In the genomic region with DNA sequence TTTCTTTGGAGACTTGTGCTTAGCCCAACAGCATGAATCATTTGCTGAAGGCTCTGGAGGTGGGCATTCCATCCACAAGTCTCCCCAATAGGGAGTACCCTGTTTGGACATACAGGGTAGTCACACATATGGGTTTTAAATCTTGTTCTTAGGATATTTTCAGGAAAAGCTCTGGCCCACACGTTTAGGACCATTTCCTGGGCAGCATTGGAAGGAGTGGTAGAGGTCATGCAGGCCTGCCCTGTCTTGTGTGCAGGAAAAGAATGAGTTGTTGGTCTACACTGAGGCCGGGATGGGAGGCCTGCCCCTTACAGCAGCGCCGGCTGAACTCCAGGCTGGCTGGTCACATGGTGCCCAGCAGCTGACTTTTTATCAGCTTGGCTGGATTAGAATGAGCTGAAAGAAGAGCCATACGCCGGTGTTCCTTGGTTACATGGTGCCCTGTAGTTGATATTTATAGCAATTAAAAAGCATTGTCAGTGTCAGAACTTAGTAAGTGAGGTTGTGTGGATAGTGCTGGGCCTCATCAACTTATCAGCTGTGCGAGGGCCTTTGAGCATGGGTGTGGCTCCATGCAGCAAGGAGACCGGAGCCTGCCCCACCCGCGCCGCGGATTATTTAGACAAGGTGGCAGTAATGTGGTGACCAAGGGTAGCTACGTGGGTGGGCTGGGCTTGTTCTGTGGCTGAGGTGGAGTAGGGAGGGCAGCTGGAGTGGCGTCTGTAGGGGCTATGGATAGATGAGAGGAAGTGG, we compare ENCODE assay signal across 10 cellular contexts. TPM values are rescaled to one million over a fixed set of nuclear protein-coding genes. Genes with fewer than 3 reads are reported as not detected.
DNase-seq lines count a peak whose midpoint lies in the region; ATAC-seq, FAIRE-seq and TF ChIP-seq lines count a peak whose summit lies in the region.
"Had no signal": no experiment of that assay in that cellular context is flagged by ENCODE, and none has a peak within 500 bp of the region (broad histone marks: within the 10 kb centered on the region; RNA-seq: fewer than 3 reads in every experiment).

No MANE protein-coding gene starts in this region.

- H3K36me3 ChIP-seq in IMR-90 (ENCODE audit: control insufficient read depth, insufficient read depth, low read length) = peaks cover 1% of the 10 kb centered on the region; the same call in 1 of the 2 replicates
- H3K36me3 ChIP-seq in small intestine (ENCODE audit: control insufficient read depth in 2 of 2, insufficient read depth in 2 of 2, low read length in 2 of 2) = no peaks in the 10 kb centered on the region

- H3K9me3 ChIP-seq in IMR-90 (ENCODE audit: control insufficient read depth, insufficient read depth, low read length) (no peaks in the 10 kb centered on the region), small intestine (ENCODE audit: control insufficient read depth, low read depth) (no peaks in the 10 kb centered on the region)

- ATAC-seq in IMR-90 (ENCODE audit: low read depth) (no peak), HG03457 (IDR thresholded peaks at IDR 0.05; ENCODE audit: unreplicated experiment) (no peak)
- ATAC-seq: activated CD4-positive, CD25-positive, alpha-beta regulatory T cell treated with anti-CD3 and anti-CD28 coated beads, Interleukin-2, amount 50 U/mL, for 24 hours had no signal

- no peak for TF ChIP-seq RAD21 in IMR-90 (IDR thresholded peaks at IDR 0.05; ENCODE audit: low read length)

- no TSS peak for BruUV-seq in IMR-90 (replicated peaks; lab: Mats Ljungman, UMichigan)

- H4K5ac ChIP-seq in IMR-90 (ENCODE audit: low read depth, low read length) = no peak overlapping the region; the same call in 1 of the 2 replicates

- H2AFZ ChIP-seq in IMR-90 (replicated peaks; ENCODE audit: low read length, poor library complexity) = no peak overlapping the region

- no peak for FAIRE-seq in small intestine (lab: Jason Lieb, UNC)
- FAIRE-seq: HTR-8/SVneo had no signal

- peaks cover 45% of the 10 kb centered on the region for H3K4me1 ChIP-seq in IMR-90 (ENCODE audit: control insufficient read depth, insufficient read depth, low read length)
- peaks cover 28 to 33% of the 10 kb centered on the region in 2 donors for H3K4me1 ChIP-seq in small intestine (ENCODE audit: control insufficient read depth in 2 of 2, insufficient read depth in 1 of 2, low read depth in 1 of 2, low read length in 1 of 2)

- no peak overlapping the region for H3K56ac ChIP-seq in IMR-90 (ENCODE audit: extremely low read depth, insufficient read depth, low read length)

- H2BK5ac ChIP-seq in IMR-90 (ENCODE audit: low read depth, low read length, poor library complexity, severe bottlenecking) = no peak overlapping the region

- no peaks in the 10 kb centered on the region for H3K9me3 Mint-ChIP-seq in activated CD4-positive, alpha-beta memory T cell treated with anti-CD3 and anti-CD28 coated beads, Interleukin-2, amount 10 ng/mL, durations not matched to agents 7 days and 5 days

- H3K4ac ChIP-seq in IMR-90 (ENCODE audit: low read depth, low read length) = no peak overlapping the region

- no peak for TF ChIP-seq CTCF in IMR-90 (conservative IDR thresholded peaks at IDR 0.05; ENCODE audit: low read depth, low read length)

- peaks cover 17 to 77% of the 10 kb centered on the region in 2 experiments; a peak in 3 of 4 replicates for H3K79me1 ChIP-seq in IMR-90 (ENCODE audit: low read depth in 1 of 2, low read length in 2 of 2)

- H3K27me3 Mint-ChIP-seq in activated CD4-positive, alpha-beta memory T cell treated with anti-CD3 and anti-CD28 coated beads, Interleukin-2, amount 10 ng/mL, durations not matched to agents 7 days and 5 days = no peaks in the 10 kb centered on the region

- H3K23ac ChIP-seq in IMR-90 (ENCODE audit: low read depth, low read length) = no peak overlapping the region

- dilution Hi-C loops in IMR-90 (cut with HindIII; ENCODE audit: low sequenced_read_pairs, unreplicated experiment) = no loop called here

- H3K27ac Mint-ChIP-seq in activated CD4-positive, alpha-beta memory T cell treated with anti-CD3 and anti-CD28 coated beads, Interleukin-2, amount 10 ng/mL, durations not matched to agents 7 days and 5 days = peak overlapping the region; percentile 100

- in situ Hi-C loops in IMR-90 (cut with MboI; ENCODE audit: low sequenced_read_pairs) = no loop called here

- no peak overlapping the region; the same call in 1 of the 2 replicates for H3K27ac ChIP-seq in IMR-90 (ENCODE audit: insufficient read depth, low read length)
- H3K27ac ChIP-seq in small intestine (ENCODE audit: low read depth in 1 of 2, low read length in 1 of 2) = peak overlapping the region; percentile 91 to 98

- H2BK15ac ChIP-seq in IMR-90 (ENCODE audit: low read depth, low read length) = peak overlapping the region; percentile 27; the same call in 1 of the 3 replicates

- CTCF ChIA-PET in IMR-90 (lab: Yijun Ruan, JAX) = interaction anchor here (1.3 kb wide), 1 partner anchor 157 kb away, joined by 4 read pairs; no protein-coding TSS in a partner anchor
- CTCF ChIA-PET in activated CD4-positive, alpha-beta memory T cell treated with anti-CD3 and anti-CD28 coated beads, Interleukin-2, amount 10 ng/mL, durations not matched to agents 7 days and 5 days (lab: Charles Lee) = interaction anchor here (1.1 to 3.3 kb wide), 5 partner anchors 11 to 222 kb away, joined by 3 to 13 read pairs (median 4); partner anchors contain the start of gene OGDH

- intact Hi-C loops in IMR-90 (cut with micrococcal nuclease) = no loop called here
- intact Hi-C loops in cardiac septum (cut with DNase I) = loop anchor here (2.0 kb wide), 1 partner anchor 16 kb away; no protein-coding TSS in a partner anchor

- H3K36me3 Mint-ChIP-seq in activated CD4-positive, alpha-beta memory T cell treated with anti-CD3 and anti-CD28 coated beads, Interleukin-2, amount 10 ng/mL, durations not matched to agents 7 days and 5 days (ENCODE audit: low read depth) = peaks cover 53% of the 10 kb centered on the region

- peak overlapping the region; percentile 9 for H3K4me3 Mint-ChIP-seq in activated CD4-positive, alpha-beta memory T cell treated with anti-CD3 and anti-CD28 coated beads, Interleukin-2, amount 10 ng/mL, durations not matched to agents 7 days and 5 days

- no peak for TF ChIP-seq POLR2A in IMR-90 (IDR thresholded peaks at IDR 0.05; ENCODE audit: low read depth, low read length)

- H3K27me3 ChIP-seq in IMR-90 (ENCODE audit: control insufficient read depth, insufficient read depth, low read length) (no peaks in the 10 kb centered on the region), small intestine (ENCODE audit: control insufficient read depth in 2 of 2, insufficient read depth in 2 of 2, low read length in 2 of 2) (no peaks in the 10 kb centered on the region)

- no peak overlapping the region for H2BK20ac ChIP-seq in IMR-90 (ENCODE audit: low read depth, low read length)

- WGBS in IMR-90 (ENCODE audit: extremely low coverage in 2 of 2, insufficient read length in 1 of 2), 2 experiments = 78% methylated on average over 5 of the region's 14 CpGs; no CpG with 5 or more reads in 1 of the 2 experiments
- 15 to 46% (median 20%) methylated on average over 14 of the region's 14 CpGs for WGBS in small intestine, 3 donors

- peak overlapping the region; percentile 22; the same call in 1 of the 2 replicates for H2AK5ac ChIP-seq in IMR-90 (ENCODE audit: low read depth, low read length)

- POLR2A ChIA-PET in IMR-90 (lab: Charles Lee; ENCODE audit: unreplicated experiment) = no interaction called here
- POLR2A ChIA-PET in activated CD4-positive, alpha-beta memory T cell treated with anti-CD3 and anti-CD28 coated beads, Interleukin-2, amount 10 ng/mL, durations not matched to agents 7 days and 5 days (lab: Charles Lee) = interaction anchor here (0.8 to 20.3 kb wide), 11 partner anchors 19 to 344 kb away, joined by 3 to 1257 read pairs (median 20); partner anchors contain the start of genes DDX56, H2AZ2, MYO1G and OGDH

- no peak overlapping the region for H3K9ac ChIP-seq in IMR-90 (ENCODE audit: low read depth, low read length)

- no peak for DNase-seq in IMR-90
- DNase-seq in activated CD4-positive, alpha-beta memory T cell treated with anti-CD3 and anti-CD28 coated beads, Interleukin-2, amount 10 ng/mL, durations not matched to agents 7 days and 5 days = peak; percentile 59
- DNase-seq in cardiac septum (ENCODE audit: low spot score) = peak; percentile 78
- peak; percentile 97 for DNase-seq in small intestine
- DNase-seq in NCI-H524 (lab: John Stamatoyannopoulos, UW) = no peak
- no peak for DNase-seq in SIG-M5 treated with dmso at 0.1 percent for 504 hours (lab: John Stamatoyannopoulos, UW; ENCODE audit: unreplicated experiment)
- DNase-seq in stimulated activated CD4-positive, alpha-beta T cell treated with anti-CD3 and anti-CD28 coated beads, Interleukin-12 subunit alpha, Interleukin-12 subunit beta, amount 100 ng/mL, for 4 hours = no peak

- 0 out of 4 replicates have a peak overlapping the region, but pooled peaks of 1 of the 2 experiments have one; percentile 1 for H4K8ac ChIP-seq in IMR-90 (ENCODE audit: low read depth in 2 of 2, low read length in 2 of 2)

- H4K20me1 ChIP-seq in IMR-90 (ENCODE audit: insufficient read depth, low read length) = peaks cover 7% of the 10 kb centered on the region; the same call in 1 of the 2 replicates

- no peak overlapping the region for H3K18ac ChIP-seq in IMR-90 (ENCODE audit: low read depth, low read length)

- H4K91ac ChIP-seq in IMR-90 (ENCODE audit: insufficient read depth, low read depth, low read length) = no peak overlapping the region

- peak overlapping the region; percentile 15; the same call in 1 of the 2 replicates for H2BK120ac ChIP-seq in IMR-90 (ENCODE audit: low read depth, low read length)

- peaks cover 100% of the 10 kb centered on the region for H3K4me1 Mint-ChIP-seq in activated CD4-positive, alpha-beta memory T cell treated with anti-CD3 and anti-CD28 coated beads, Interleukin-2, amount 10 ng/mL, durations not matched to agents 7 days and 5 days

- H3K9me1 ChIP-seq in IMR-90 (ENCODE audit: insufficient read depth, low read length) = peaks cover 45% of the 10 kb centered on the region

- H2AK9ac ChIP-seq in IMR-90 (replicated peaks; ENCODE audit: low read depth, low read length, poor library complexity) = peak overlapping the region; percentile 25

- H3K14ac ChIP-seq in IMR-90 (replicated peaks; ENCODE audit: low read depth, low read length) = no peak overlapping the region; the same call in 1 of the 2 replicates

- H3K4me2 ChIP-seq in IMR-90 (ENCODE audit: low read depth, low read length) = no peak overlapping the region

- H3K4me3 ChIP-seq in IMR-90 (ENCODE audit: insufficient read depth, low read depth, low read length) (no peak overlapping the region), small intestine (ENCODE audit: low read depth in 1 of 2, low read length in 2 of 2) (no peak overlapping the region)

RNA-seq across cellular contexts. Expression of gene OGDH, which starts 28.6 kb away (rescaled TPM):
- total RNA-seq in IMR-90 (2012; rRNA removed) (52.8 and 56.5 TPM in 2 replicates), cardiac septum (406 TPM)
- polyA plus RNA-seq in IMR-90 (2012; rRNA removed) (47.4 and 47.5 TPM in 2 replicates), small intestine (100 to 1,000 TPM in 2 of 3 donors, 10 to 100 TPM in 1; 66.8 to 136 (median 124) TPM)
- polyA plus RNA-seq in IMR-90 (2012; cell fraction: cytosol; rRNA removed) = 34.5 and 44.6 TPM in 2 replicates
- 38.0 and 54.5 TPM in 2 replicates for polyA plus RNA-seq in IMR-90 (2012; cell fraction: nucleus; rRNA removed; ENCODE audit: low replicate concordance)
- total RNA-seq in activated CD4-positive, alpha-beta memory T cell treated with anti-CD3 and anti-CD28 coated beads, Interleukin-2, amount 10 ng/mL, durations not matched to agents 7 days and 5 days = 100 to 1,000 TPM; 164 to 166 TPM

RNA-seq across cellular contexts. Expression of gene TMED4, which starts 53.0 kb away (rescaled TPM):
- total RNA-seq in IMR-90 (2012; rRNA removed) = 68.0 and 92.7 TPM in 2 replicates
- polyA plus RNA-seq in IMR-90 (2012; rRNA removed) = 57.3 and 58.6 TPM in 2 replicates
- polyA plus RNA-seq in IMR-90 (2012; cell fraction: cytosol; rRNA removed) = 44.5 and 118 TPM in 2 replicates
- 104 and 122 TPM in 2 replicates for polyA plus RNA-seq in IMR-90 (2012; cell fraction: nucleus; rRNA removed; ENCODE audit: low replicate concordance)
- 10 to 100 TPM; 76.0 to 81.8 TPM for total RNA-seq in activated CD4-positive, alpha-beta memory T cell treated with anti-CD3 and anti-CD28 coated beads, Interleukin-2, amount 10 ng/mL, durations not matched to agents 7 days and 5 days
- 73.8 TPM for total RNA-seq in cardiac septum
- polyA plus RNA-seq in small intestine = 10 to 100 TPM; 64.8 to 83.9 (median 76.2) TPM

Comparison
In these comparisons a context has a peak if more than half of its experiments do, and no peak if none do; other contexts are left out.
1. DNase-seq: peak in activated CD4-positive, alpha-beta memory T cell treated with anti-CD3 and anti-CD28 coated beads, Interleukin-2, amount 10 ng/mL, durations not matched to agents 7 days and 5 days (single experiment), cardiac septum (single experiment) and small intestine (single experiment); none in IMR-90 (single experiment), NCI-H524 (0 of 2), SIG-M5 treated with dmso at 0.1 percent for 504 hours (single experiment) and stimulated activated CD4-positive, alpha-beta T cell treated with anti-CD3 and anti-CD28 coated beads, Interleukin-12 subunit alpha, Interleukin-12 subunit beta, amount 100 ng/mL, for 4 hours (single experiment).